19 cellular contexts compared by ENCODE assay signal in genomic region chr22:23283591-23284503, GRCh38.
A peak's percentile ranks its signal among the peaks of the same experiment; 100 is the strongest.
DNase-seq lines count a peak whose midpoint lies in the region; ATAC-seq and TF ChIP-seq lines count a peak whose summit lies in the region.
"Had no signal": no experiment of that assay in that cellular context is flagged by ENCODE, and none has a peak within 500 bp of the region (broad histone marks: within the 10 kb centered on the region; RNA-seq: fewer than 3 reads in every experiment).

No MANE protein-coding gene starts in this region.

- no TSS peak for BruUV-seq in mammary epithelial cell (replicated peaks; lab: Mats Ljungman, UMichigan)

- no peak for TF ChIP-seq CTCF in KMS-11 (conservative IDR thresholded peaks at IDR 0.05; ENCODE audit: low read depth, low read length)
- no peak for TF ChIP-seq CTCF in mammary epithelial cell (conservative IDR thresholded peaks at IDR 0.05 in 1 of 2, IDR thresholded peaks at IDR 0.05 in 1 of 2; ENCODE audit: extremely low read depth in 1 of 2, insufficient read depth in 1 of 2, low read depth in 1 of 2, low read length in 2 of 2)
- TF ChIP-seq CTCF in lower lobe of right lung (IDR thresholded peaks at IDR 0.05): no peak

- CTCF ChIA-PET in mammary epithelial cell (lab: Charles Lee; ENCODE audit: low non-redundant PET): no interaction called here

- 77% methylated on average over 10 of the region's 22 CpGs for WGBS in mammary epithelial cell (ENCODE audit: low coverage, missing lambda C conversion rate)

- H2AFZ ChIP-seq in KMS-11 (ENCODE audit: low read depth) (no peak overlapping the region), mammary epithelial cell (ENCODE audit: low read depth, low read length) (no peak overlapping the region)

- ATAC-seq in lower lobe of right lung (no peak), GM21737 (IDR thresholded peaks at IDR 0.05; ENCODE audit: unreplicated experiment) (no peak), GM18868 (IDR thresholded peaks at IDR 0.05; ENCODE audit: unreplicated experiment) (no peak), GM21367 (IDR thresholded peaks at IDR 0.05; ENCODE audit: unreplicated experiment) (no peak)
- ATAC-seq: gastrocnemius medialis; left lung; naive thymus-derived CD8-positive, alpha-beta T cell had no signal

- peak overlapping the region; percentile 85; the same call in 1 of the 2 replicates for H3K4me2 ChIP-seq in KMS-11
- H3K4me2 ChIP-seq in mammary epithelial cell (ENCODE audit: insufficient read depth, low read depth, low read length): no peak overlapping the region

- DNase-seq in mammary epithelial cell (peak; percentile 27), lower lobe of right lung (no peak)
- DNase-seq in activated naive CD4-positive, alpha-beta T cell (lab: John Stamatoyannopoulos, UW): no peak
- DNase-seq: activated CD4-positive, alpha-beta T cell treated with anti-CD3 and anti-CD28 coated beads, Interleukin-2, amount 10 ng/mL, durations not matched to agents 7 days and 5 days; activated naive CD4-positive, alpha-beta T cell treated with anti-CD3 and anti-CD28 coated beads for 36 hours; CD4-positive, alpha-beta T cell; gastrocnemius medialis; HFFc6; left lung; naive thymus-derived CD8-positive, alpha-beta T cell; NCI-H1436; NCI-H2227 treated with DMSO at 0.1 percent for 48 hours; stimulated activated CD4-positive, alpha-beta T cell treated with anti-CD3 and anti-CD28 coated beads, Interleukin-12 subunit alpha, Interleukin-12 subunit beta, amount 100 ng/mL, for 4 hours; SW 1271 had no signal

- H3K9me3 ChIP-seq in mammary epithelial cell (replicated peaks; ENCODE audit: insufficient read depth, low read length) (no peaks in the 10 kb centered on the region), lower lobe of right lung (no peaks in the 10 kb centered on the region), stomach smooth muscle (ENCODE audit: control insufficient read depth in 2 of 2, low read length in 2 of 2) (no peaks in the 10 kb centered on the region)
- H3K9me3 ChIP-seq: gastrocnemius medialis, left lung had no signal

- H3K4me3 ChIP-seq in KMS-11 (IDR thresholded peaks at IDR 0.05; ENCODE audit: insufficient read depth, low read depth, low read length) (no peak overlapping the region), mammary epithelial cell (replicated peaks in 1 of 3; ENCODE audit: insufficient read depth in 1 of 3, low read depth in 2 of 3, low read length in 3 of 3) (no peak overlapping the region), lower lobe of right lung (no peak overlapping the region), stomach smooth muscle (ENCODE audit: low read length in 2 of 2) (no peak overlapping the region)
- H3K4me3 ChIP-seq: gastrocnemius medialis, left lung had no signal

- no peaks in the 10 kb centered on the region for H3K36me3 ChIP-seq in KMS-11 (ENCODE audit: insufficient read depth)
- H3K36me3 ChIP-seq in mammary epithelial cell (ENCODE audit: insufficient read depth, low read length): peaks cover 8% of the 10 kb centered on the region
- peaks cover 69% of the 10 kb centered on the region for H3K36me3 ChIP-seq in lower lobe of right lung
- H3K36me3 ChIP-seq in stomach smooth muscle (ENCODE audit: control insufficient read depth in 2 of 2, insufficient read depth in 2 of 2, low read length in 2 of 2): peaks cover 8 to 30% of the 10 kb centered on the region in 2 donors
- H3K36me3 ChIP-seq: gastrocnemius medialis had no signal

- H3K79me2 ChIP-seq in KMS-11 (ENCODE audit: insufficient read depth, low read depth): no peaks in the 10 kb centered on the region; the same call in 1 of the 2 replicates
- no peaks in the 10 kb centered on the region for H3K79me2 ChIP-seq in mammary epithelial cell (ENCODE audit: insufficient read depth, low read length)

- H3K9ac ChIP-seq in KMS-11 (no peak overlapping the region), mammary epithelial cell (ENCODE audit: insufficient read depth, low read length) (no peak overlapping the region), stomach smooth muscle (ENCODE audit: low read length in 2 of 2) (peak overlapping the region in 1 of 2 donors; percentile 61)

- dilution Hi-C loops in mammary epithelial cell (cut with HindIII; ENCODE audit: low sequenced_read_pairs): no loop called here

- peak overlapping the region; percentile 98 for H3K27ac ChIP-seq in KMS-11
- peak overlapping the region; percentile 11 for H3K27ac ChIP-seq in mammary epithelial cell (ENCODE audit: insufficient read depth, low read depth, low read length)
- H3K27ac ChIP-seq in lower lobe of right lung: peak overlapping the region; percentile 78
- H3K27ac ChIP-seq in stomach smooth muscle (ENCODE audit: low read length): peak overlapping the region; percentile 98
- H3K27ac ChIP-seq: gastrocnemius medialis had no signal

- intact Hi-C loops in mammary epithelial cell (cut with micrococcal nuclease) (loop anchor here (5.0 kb wide), 1 partner anchor 57 kb away; no protein-coding TSS in a partner anchor), lower lobe of right lung (cut with DNase I) (loop anchor here (10.0 kb wide), 1 partner anchor 109 kb away; no protein-coding TSS in a partner anchor)

- H4K20me1 ChIP-seq in KMS-11 (ENCODE audit: insufficient read depth) (no peaks in the 10 kb centered on the region), mammary epithelial cell (ENCODE audit: insufficient read depth, low read length) (no peaks in the 10 kb centered on the region)

- peaks cover 48% of the 10 kb centered on the region for H3K4me1 ChIP-seq in KMS-11 (ENCODE audit: low read depth, poor library complexity, severe bottlenecking)
- H3K4me1 ChIP-seq in mammary epithelial cell (ENCODE audit: insufficient read depth, low read length): peaks cover 51% of the 10 kb centered on the region
- H3K4me1 ChIP-seq in lower lobe of right lung: peaks cover 34% of the 10 kb centered on the region
- H3K4me1 ChIP-seq in stomach smooth muscle (ENCODE audit: control insufficient read depth, insufficient read depth, low read length): peaks cover 76% of the 10 kb centered on the region

- in situ Hi-C loops in mammary epithelial cell (cut with MboI; ENCODE audit: low sequenced_read_pairs in 2 of 2): loop anchor here in 1 of 2 donors (5.0 kb wide), 1 partner anchor 102 kb away; the partner anchor contains the start of gene BCR

- H3K27me3 ChIP-seq in KMS-11 (ENCODE audit: insufficient read depth, low read depth) (no peaks in the 10 kb centered on the region), mammary epithelial cell (ENCODE audit: insufficient read depth, low read length) (no peaks in the 10 kb centered on the region), lower lobe of right lung (ENCODE audit: low read depth) (no peaks in the 10 kb centered on the region), stomach smooth muscle (ENCODE audit: control insufficient read depth in 1 of 2, insufficient read depth in 2 of 2, low read length in 2 of 2) (no peaks in the 10 kb centered on the region)
- H3K27me3 ChIP-seq: gastrocnemius medialis, left lung had no signal

Comparison
In these comparisons a context has a peak if more than half of its experiments do, and no peak if none do; other contexts are left out.
1. H3K27ac ChIP-seq: peak in every context shown above with its lines; median percentile 98 in KMS-11; 98 in stomach smooth muscle; 78 in lower lobe of right lung; 11 in mammary epithelial cell.